In the genomic region with DNA sequence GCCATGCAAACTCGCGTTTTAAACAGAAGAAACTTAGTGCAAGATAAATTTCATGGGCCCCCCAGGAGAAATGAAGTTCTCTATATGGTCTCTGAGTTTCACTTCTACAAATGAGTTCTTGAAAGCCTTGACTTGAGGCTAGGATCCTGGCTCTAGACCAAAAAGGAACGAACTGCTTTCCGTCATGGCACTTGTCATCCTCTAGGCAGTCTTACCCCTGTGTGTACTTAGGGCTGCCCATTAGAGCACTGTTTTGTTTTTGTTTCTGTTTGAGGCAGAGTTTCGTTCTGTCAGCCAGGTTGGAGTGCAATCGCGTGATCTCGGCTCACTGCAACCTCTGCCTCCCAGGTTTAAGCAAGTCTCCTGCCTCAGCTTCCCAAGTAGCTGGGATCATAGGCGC, we compare ENCODE assay signal across 11 cellular contexts. TPM values are rescaled to one million over a fixed set of nuclear protein-coding genes. Genes with fewer than 3 reads are reported as not detected.
DNase-seq lines count a peak whose midpoint lies in the region; ATAC-seq, FAIRE-seq and TF ChIP-seq lines count a peak whose summit lies in the region.
"Had no signal": no experiment of that assay in that cellular context is flagged by ENCODE, and none has a peak within 500 bp of the region (broad histone marks: within the 10 kb centered on the region; RNA-seq: fewer than 3 reads in every experiment).

No MANE protein-coding gene starts in this region.

- H3K4me3 ChIP-seq in coronary artery, result no peak overlapping the region
- H3K4me3 ChIP-seq in A673 (ENCODE audit: low read depth, low read length, poor library complexity, severe bottlenecking), result no peak overlapping the region

- TF ChIP-seq CTCF in endothelial cell (IDR thresholded peaks at IDR 0.05; ENCODE audit: unreplicated experiment), result no peak
- no peak for TF ChIP-seq CTCF in coronary artery (IDR thresholded peaks at IDR 0.05)
- TF ChIP-seq CTCF in mesothelial cell of epicardium (IDR thresholded peaks at IDR 0.05; ENCODE audit: unreplicated experiment), result no peak
- TF ChIP-seq CTCF in A673 (conservative IDR thresholded peaks at IDR 0.05; ENCODE audit: low read depth, low read length), result no peak

- no peaks in the 10 kb centered on the region for H3K9me3 ChIP-seq in A673 (ENCODE audit: low read depth, low read length, poor library complexity, severe bottlenecking)

- H3K36me3 Mint-ChIP-seq in endothelial cell (ENCODE audit: low read depth, unreplicated experiment) (peaks cover 31% of the 10 kb centered on the region), mesothelial cell of epicardium (peaks cover 37% of the 10 kb centered on the region)

- H3K27ac Mint-ChIP-seq in endothelial cell (ENCODE audit: unreplicated experiment) (no peak overlapping the region), mesothelial cell of epicardium (no peak overlapping the region)
- H3K27ac Mint-ChIP-seq: activated T-helper 2 cell treated with anti-CD3 and anti-CD28 coated beads, Interferon-gamma antibody, Interleukin-2, Interleukin-4, amounts not matched to agents 10 μg/mL and 5 μg/mL and 100 μg/mL, durations not matched to agents 14 hours and 24 hours and 36 hours had no signal

- CTCF ChIA-PET in A673 (lab: Charles Lee), result no interaction called here

- H3K4me1 Mint-ChIP-seq in endothelial cell (ENCODE audit: unreplicated experiment), result peaks cover 4% of the 10 kb centered on the region
- no peaks in the 10 kb centered on the region for H3K4me1 Mint-ChIP-seq in mesothelial cell of epicardium

- POLR2A ChIA-PET in A673 (lab: Charles Lee; ENCODE audit: low non-redundant PET), result no interaction called here

- H3K27me3 Mint-ChIP-seq in endothelial cell (ENCODE audit: unreplicated experiment), result no peaks in the 10 kb centered on the region
- H3K27me3 Mint-ChIP-seq in mesothelial cell of epicardium (ENCODE audit: low read depth), result no peaks in the 10 kb centered on the region

- peak; percentile 95 for FAIRE-seq in GM18507 (lab: Jason Lieb, UNC)

- intact Hi-C loops in A673 (cut with micrococcal nuclease; ENCODE audit: unreplicated experiment), result no loop called here

- peaks cover 73% of the 10 kb centered on the region for H3K36me3 ChIP-seq in A673 (ENCODE audit: insufficient read depth, low read length, poor library complexity, severe bottlenecking)

- no peak overlapping the region for H3K4me3 Mint-ChIP-seq in endothelial cell (ENCODE audit: unreplicated experiment)
- H3K4me3 Mint-ChIP-seq in mesothelial cell of epicardium, result no peak overlapping the region

- DNase-seq in GM18507 (ENCODE audit: extremely low spot score, insufficient read length, low read depth) (peak; percentile 67), globus pallidus (ENCODE audit: low spot score) (peak; percentile 55), endothelial cell (ENCODE audit: low spot score) (no peak), coronary artery (ENCODE audit: low spot score) (no peak), mesothelial cell of epicardium (ENCODE audit: low spot score in 2 of 2, unreplicated experiment in 2 of 2) (no peak), A673 (ENCODE audit: low spot score) (no peak)
- DNase-seq: DND-41 had no signal

- no TSS peak for BruUV-seq in A673 (replicated peaks; lab: Mats Ljungman, UMichigan)

- ATAC-seq in GM21381 (IDR thresholded peaks at IDR 0.05; ENCODE audit: unreplicated experiment), result peak; percentile 87
- ATAC-seq in HG03175 (IDR thresholded peaks at IDR 0.05; ENCODE audit: unreplicated experiment), result peak; percentile 99

- H3K9me3 Mint-ChIP-seq in endothelial cell (ENCODE audit: unreplicated experiment) (no peaks in the 10 kb centered on the region), mesothelial cell of epicardium (no peaks in the 10 kb centered on the region)
- H3K9me3 Mint-ChIP-seq: activated T-helper 2 cell treated with anti-CD3 and anti-CD28 coated beads, Interferon-gamma antibody, Interleukin-2, Interleukin-4, amounts not matched to agents 10 μg/mL and 5 μg/mL and 100 μg/mL, durations not matched to agents 14 hours and 24 hours and 36 hours had no signal

- no peaks in the 10 kb centered on the region for H3K27me3 ChIP-seq in A673 (replicated peaks; ENCODE audit: insufficient read depth, low read depth, low read length, poor library complexity)

- H3K27ac ChIP-seq in coronary artery, result no peak overlapping the region
- no peak overlapping the region for H3K27ac ChIP-seq in A673 (ENCODE audit: low read depth, low read length, poor library complexity, severe bottlenecking)
- H3K27ac ChIP-seq: RWPE1 had no signal

- H3K4me1 ChIP-seq in A673 (ENCODE audit: insufficient read depth, low read length, poor library complexity, severe bottlenecking), result no peaks in the 10 kb centered on the region

RNA-seq across cellular contexts. Expression of a gene that starts 29.0 kb away (rescaled TPM):
- total RNA-seq in endothelial cell (ENCODE audit: unreplicated experiment) (65.0 TPM), mesothelial cell of epicardium (59.8 to 63.8 TPM (median 61.0 TPM) in 3 replicates), A673 (2021) (113 and 119 TPM in 2 replicates)

RNA-seq across cellular contexts. Expression of a gene that starts 38.5 kb away (rescaled TPM):
- 33.7 TPM for total RNA-seq in endothelial cell (ENCODE audit: unreplicated experiment)
- 44.3 to 48.1 TPM (median 44.5 TPM) in 3 replicates for total RNA-seq in mesothelial cell of epicardium
- total RNA-seq in A673 (2021), result 35.5 and 38.2 TPM in 2 replicates

Comparison
In these comparisons a context has a peak if more than half of its experiments do, and no peak if none do; other contexts are left out.
1. DNase-seq: peak in GM18507 (single experiment) and globus pallidus (single experiment); none in endothelial cell (single experiment), coronary artery (single experiment), mesothelial cell of epicardium (0 of 2) and A673 (single experiment).